ENCODE assay signal across 29 cellular contexts in the genomic region with DNA sequence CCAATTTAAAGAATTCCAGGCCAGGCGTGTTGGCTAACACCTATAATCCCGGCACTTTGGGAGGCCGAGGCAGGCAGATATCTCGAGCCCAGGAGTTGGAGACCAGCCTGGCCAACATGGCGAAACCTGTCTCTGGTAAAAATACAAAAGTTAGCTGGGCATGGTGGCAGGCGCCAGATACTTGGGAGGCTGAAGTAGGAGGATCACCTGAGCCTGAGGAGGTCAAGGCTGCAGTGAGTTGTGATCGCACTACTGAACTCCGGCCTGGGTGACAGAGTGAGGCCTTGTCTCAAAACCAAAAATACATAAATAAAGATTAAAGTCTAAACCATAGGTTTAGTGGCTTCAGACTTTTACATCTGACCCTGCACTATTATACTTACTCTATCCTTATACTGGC.
"Had no signal": no experiment of that assay in that cellular context is flagged by ENCODE, and none has a peak within 500 bp of the region (broad histone marks: within the 10 kb centered on the region; RNA-seq: fewer than 3 reads in every experiment).

No MANE protein-coding gene starts in this region.

- H3K27ac ChIP-seq: stomach, suprapubic skin, testis, thoracic aorta, thyroid gland, tibial artery, tibial nerve, transverse colon, upper lobe of left lung, upper lobe of right lung, uterus, vagina had no signal

- H3K9me3 Mint-ChIP-seq: stimulated activated effector memory CD8-positive, alpha-beta T cell treated with anti-CD3 and anti-CD28 coated beads, Interleukin-12 subunit alpha, Interleukin-12 subunit beta, amount 100 ng/mL, for 72 hours; stimulated activated memory B cell treated with anti-CD40 and anti-IgM and Interleukin-4, amounts not matched to agents 10 μg/mL and 1 μg/mL and 100 μg/mL, for 72 hours; stimulated activated naive B cell treated with anti-CD40 and anti-IgM and Interleukin-4, amounts not matched to agents 10 μg/mL and 1 μg/mL and 100 μg/mL, for 72 hours; stimulated activated naive CD8-positive, alpha-beta T cell treated with anti-CD3 and anti-CD28 coated beads, Interleukin-15, amount 100 ng/mL, for 72 hours; stimulated activated naive CD8-positive, alpha-beta T cell treated with anti-CD3 and anti-CD28 coated beads, Interleukin-15, Interleukin-2, amounts not matched to agents 100 ng/mL and 50 ng/mL, for 24 hours; type B pancreatic cell had no signal

- H3K36me3 Mint-ChIP-seq: stimulated activated effector memory CD8-positive, alpha-beta T cell treated with anti-CD3 and anti-CD28 coated beads, Interleukin-12 subunit alpha, Interleukin-12 subunit beta, amount 100 ng/mL, for 72 hours; stimulated activated memory B cell treated with anti-CD40 and anti-IgM and Interleukin-4, amounts not matched to agents 10 μg/mL and 1 μg/mL and 100 μg/mL, for 72 hours; stimulated activated naive B cell treated with anti-CD40 and anti-IgM and Interleukin-4, amounts not matched to agents 10 μg/mL and 1 μg/mL and 100 μg/mL, for 72 hours had no signal

- H3K27me3 ChIP-seq: stomach, suprapubic skin, testis, thyroid gland, tibial artery, tibial nerve, transverse colon, upper lobe of left lung, upper lobe of right lung, uterus, vagina had no signal

- H3K4me3 ChIP-seq: stomach, suprapubic skin, testis, thoracic aorta, thyroid gland, tibial artery, tibial nerve, transverse colon, upper lobe of left lung, upper lobe of right lung, uterus, vagina had no signal

- H3K4me1 ChIP-seq: suprapubic skin, thyroid gland, tibial artery, tibial nerve, upper lobe of left lung, upper lobe of right lung, uterus had no signal

- H3K4me1 Mint-ChIP-seq: stimulated activated effector memory CD8-positive, alpha-beta T cell treated with anti-CD3 and anti-CD28 coated beads, Interleukin-12 subunit alpha, Interleukin-12 subunit beta, amount 100 ng/mL, for 72 hours; stimulated activated memory B cell treated with anti-CD40 and anti-IgM and Interleukin-4, amounts not matched to agents 10 μg/mL and 1 μg/mL and 100 μg/mL, for 72 hours; stimulated activated naive B cell treated with anti-CD40 and anti-IgM and Interleukin-4, amounts not matched to agents 10 μg/mL and 1 μg/mL and 100 μg/mL, for 72 hours; stimulated activated naive CD8-positive, alpha-beta T cell treated with anti-CD3 and anti-CD28 coated beads, Interleukin-15, amount 100 ng/mL, for 72 hours had no signal

- FAIRE-seq: urothelium cell line had no signal

- H3K4me3 Mint-ChIP-seq: stimulated activated effector memory CD8-positive, alpha-beta T cell treated with anti-CD3 and anti-CD28 coated beads, Interleukin-12 subunit alpha, Interleukin-12 subunit beta, amount 100 ng/mL, for 72 hours; stimulated activated memory B cell treated with anti-CD40 and anti-IgM and Interleukin-4, amounts not matched to agents 10 μg/mL and 1 μg/mL and 100 μg/mL, for 72 hours; stimulated activated naive B cell treated with anti-CD40 and anti-IgM and Interleukin-4, amounts not matched to agents 10 μg/mL and 1 μg/mL and 100 μg/mL, for 72 hours; stimulated activated naive CD8-positive, alpha-beta T cell treated with anti-CD3 and anti-CD28 coated beads, Interleukin-15, amount 100 ng/mL, for 72 hours; stimulated activated naive CD8-positive, alpha-beta T cell treated with anti-CD3 and anti-CD28 coated beads, Interleukin-15, Interleukin-2, amounts not matched to agents 100 ng/mL and 50 ng/mL, for 24 hours; type B pancreatic cell had no signal

- H3K27me3 Mint-ChIP-seq: stimulated activated memory B cell treated with anti-CD40 and anti-IgM and Interleukin-4, amounts not matched to agents 10 μg/mL and 1 μg/mL and 100 μg/mL, for 72 hours; stimulated activated naive B cell treated with anti-CD40 and anti-IgM and Interleukin-4, amounts not matched to agents 10 μg/mL and 1 μg/mL and 100 μg/mL, for 72 hours; stimulated activated naive CD8-positive, alpha-beta T cell treated with anti-CD3 and anti-CD28 coated beads, Interleukin-15, amount 100 ng/mL, for 72 hours; stimulated activated naive CD8-positive, alpha-beta T cell treated with anti-CD3 and anti-CD28 coated beads, Interleukin-15, Interleukin-2, amounts not matched to agents 100 ng/mL and 50 ng/mL, for 24 hours; type B pancreatic cell had no signal

- DNase-seq: stimulated activated CD4-positive, alpha-beta T cell treated with anti-CD3 and anti-CD28 coated beads, Interleukin-2, amount 100 ng/mL, for 48 hours; stimulated activated CD4-positive, alpha-beta T cell treated with anti-CD3 and anti-CD28 coated beads, Interleukin-4, amount 100 ng/mL, for 1 hour; stimulated activated CD4-positive, alpha-beta T cell treated with anti-CD3 and anti-CD28 coated beads, Interleukin-4, amount 100 ng/mL, for 24 hours; stimulated activated CD4-positive, alpha-beta T cell treated with anti-CD3 and anti-CD28 coated beads, Interleukin-4, amount 100 ng/mL, for 4 hours; stimulated activated CD8-positive, alpha-beta memory T cell treated with anti-CD3 and anti-CD28 coated beads, Interleukin-4, amount 100 ng/mL, for 48 hours; stimulated activated naive B cell treated with anti-CD40 and anti-IgM and Interleukin-4, amounts not matched to agents 10 μg/mL and 1 μg/mL and 100 μg/mL, for 72 hours; stimulated activated naive CD4-positive, alpha-beta T cell; stimulated activated naive CD4-positive, alpha-beta T cell treated with Interleukin-2 at 50 U/mL for 16 hours; stimulated activated naive CD8-positive, alpha-beta T cell treated with anti-CD3 and anti-CD28 coated beads, Interleukin-15, amount 100 ng/mL, for 72 hours; stimulated activated naive CD8-positive, alpha-beta T cell treated with anti-CD3 and anti-CD28 coated beads, Interleukin-15, Interleukin-2, amounts not matched to agents 100 U/mL and 50 U/mL, for 24 hours; stomach; substantia nigra; testis; thyroid gland; tibial artery; transverse colon; trophoblast cell; upper lobe of left lung; upper lobe of right lung; uterus had no signal

- H3K36me3 ChIP-seq: suprapubic skin, thoracic aorta, thyroid gland, tibial artery, tibial nerve, transverse colon, upper lobe of left lung, upper lobe of right lung, uterus, vagina had no signal

- ATAC-seq: stimulated activated effector memory CD8-positive, alpha-beta T cell treated with anti-CD3 and anti-CD28 coated beads, Interleukin-12 subunit alpha, Interleukin-12 subunit beta, amount 100 ng/mL, for 72 hours; stimulated activated memory B cell treated with anti-CD40 and anti-IgM and Interleukin-4, amounts not matched to agents 10 μg/mL and 1 μg/mL and 100 μg/mL, for 72 hours; stimulated activated naive B cell treated with anti-CD40 and anti-IgM and Interleukin-4, amounts not matched to agents 10 μg/mL and 1 μg/mL and 100 μg/mL, for 72 hours; stimulated activated naive CD8-positive, alpha-beta T cell treated with anti-CD3 and anti-CD28 coated beads, Interleukin-15, amount 100 ng/mL, for 72 hours; stimulated activated naive CD8-positive, alpha-beta T cell treated with anti-CD3 and anti-CD28 coated beads, Interleukin-15, Interleukin-2, amounts not matched to agents 100 U/mL and 50 U/mL, for 24 hours; upper lobe of right lung had no signal

- H3K9me3 ChIP-seq: stomach, suprapubic skin, testis, thoracic aorta, thyroid gland, tibial artery, tibial nerve, transverse colon, upper lobe of left lung, upper lobe of right lung, uterus, vagina had no signal

- H3K27ac Mint-ChIP-seq: stimulated activated effector memory CD8-positive, alpha-beta T cell treated with anti-CD3 and anti-CD28 coated beads, Interleukin-12 subunit alpha, Interleukin-12 subunit beta, amount 100 ng/mL, for 72 hours; stimulated activated memory B cell treated with anti-CD40 and anti-IgM and Interleukin-4, amounts not matched to agents 10 μg/mL and 1 μg/mL and 100 μg/mL, for 72 hours; stimulated activated naive B cell treated with anti-CD40 and anti-IgM and Interleukin-4, amounts not matched to agents 10 μg/mL and 1 μg/mL and 100 μg/mL, for 72 hours; stimulated activated naive CD8-positive, alpha-beta T cell treated with anti-CD3 and anti-CD28 coated beads, Interleukin-15, amount 100 ng/mL, for 72 hours; stimulated activated naive CD8-positive, alpha-beta T cell treated with anti-CD3 and anti-CD28 coated beads, Interleukin-15, Interleukin-2, amounts not matched to agents 100 ng/mL and 50 ng/mL, for 24 hours; type B pancreatic cell had no signal
